Comparison of ENCODE assay signal across 10 cellular contexts in the genomic region with DNA sequence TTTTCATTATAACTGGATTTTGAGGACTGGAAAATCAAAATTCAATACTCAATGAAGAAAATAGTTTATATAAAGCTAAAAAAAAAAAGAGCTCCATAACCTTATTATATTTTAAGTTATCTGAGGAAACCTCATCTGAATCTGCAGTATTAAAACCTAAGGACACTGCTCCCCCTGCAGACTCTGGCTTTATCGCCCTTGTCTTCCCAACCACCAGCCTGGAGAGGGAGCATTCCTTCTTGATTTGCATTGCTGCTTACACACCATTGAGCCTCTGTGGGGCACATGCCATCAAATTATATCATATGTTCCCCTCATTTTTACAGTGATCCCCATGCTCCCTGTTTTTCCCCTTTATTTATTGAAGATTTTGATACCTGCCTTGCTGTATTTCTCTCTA.
DNase-seq lines count a peak whose midpoint lies in the region; ATAC-seq, FAIRE-seq and TF ChIP-seq lines count a peak whose summit lies in the region.
"Had no signal": no experiment of that assay in that cellular context is flagged by ENCODE, and none has a peak within 500 bp of the region (broad histone marks: within the 10 kb centered on the region; RNA-seq: fewer than 3 reads in every experiment).

No MANE protein-coding gene starts in this region.

- H3K27ac ChIP-seq in H1 (ENCODE audit: low read depth, low read length): no peak overlapping the region
- no peak overlapping the region for H3K27ac ChIP-seq in pancreas
- H3K27ac ChIP-seq: SK-N-MC had no signal

- 7% methylated on average over 1 of the region's 1 CpG; no CpG with 5 or more reads in 1 of the 2 experiments for WGBS in H1 (ENCODE audit: extremely low coverage in 1 of 2, insufficient coverage in 1 of 2, insufficient read length in 1 of 2, insufficient replicate concordance in 2 of 2, low coverage in 1 of 2, low lambda C conversion rate in 2 of 2, missing lambda C conversion rate in 1 of 2), 2 experiments
- 53 to 75% methylated on average over 1 of the region's 1 CpG for WGBS in pancreas, 2 donors

- no peak overlapping the region for H3K18ac ChIP-seq in H1 (ENCODE audit: extremely low read depth, low read length)

- peaks cover 0 to 3% (median 0%) of the 10 kb centered on the region in 4 experiments; a peak in 1 of 8 replicates for H3K36me3 ChIP-seq in H1 (ENCODE audit: control insufficient read depth in 2 of 4, insufficient read depth in 4 of 4, low read length in 3 of 4)
- H3K36me3 ChIP-seq in pancreas: no peaks in the 10 kb centered on the region

- H2BK120ac ChIP-seq in H1 (replicated peaks; ENCODE audit: low read depth, low read length): no peak overlapping the region

- H3K4me1 ChIP-seq in H1 (replicated peaks in 1 of 4; ENCODE audit: control insufficient read depth in 3 of 4, insufficient read depth in 4 of 4, low read length in 3 of 4): no peaks in the 10 kb centered on the region
- H3K4me1 ChIP-seq in pancreas: no peaks in the 10 kb centered on the region

- H3K9ac ChIP-seq in H1 (replicated peaks in 1 of 4; ENCODE audit: extremely low read depth in 1 of 4, low read depth in 3 of 4, low read length in 3 of 4): no peak overlapping the region

- no peak overlapping the region for H2BK5ac ChIP-seq in H1 (ENCODE audit: low read depth, low read length)

- no peak overlapping the region for H2BK12ac ChIP-seq in H1 (ENCODE audit: low read depth, low read length)

- no peak overlapping the region for H3K56ac ChIP-seq in H1 (replicated peaks; ENCODE audit: insufficient read length, low read depth, low read length)

- H4K5ac ChIP-seq in H1 (ENCODE audit: insufficient read length, low read depth, low read length): no peak overlapping the region

- H3K4me3 ChIP-seq in H1 (ENCODE audit: extremely low read depth in 1 of 4, insufficient read depth in 2 of 4, low read depth in 3 of 4, low read length in 4 of 4) (no peak overlapping the region), pancreas (no peak overlapping the region)
- H3K4me3 ChIP-seq: SK-N-MC had no signal

- no peak for TF ChIP-seq POLR2A in H1 (IDR thresholded peaks at IDR 0.05; ENCODE audit: control extremely low read depth in 1 of 2, low read depth in 2 of 2, low read length in 2 of 2)

- TF ChIP-seq RAD21 in H1 (IDR thresholded peaks at IDR 0.05 in 1 of 2, conservative IDR thresholded peaks at IDR 0.05 in 1 of 2; ENCODE audit: low read depth in 2 of 2, low read length in 2 of 2): peak; percentile 72 to 77

- H3K9me3 ChIP-seq in H1 (ENCODE audit: insufficient read depth in 2 of 2, low read depth in 1 of 2, low read length in 1 of 2) (peaks cover 17 to 21% of the 10 kb centered on the region in 2 experiments), pancreas (no peaks in the 10 kb centered on the region)

- H3K27me3 ChIP-seq in H1 (replicated peaks in 1 of 4; ENCODE audit: control insufficient read depth in 3 of 4, extremely low read depth in 1 of 4, insufficient read depth in 3 of 4, low read length in 3 of 4): no peaks in the 10 kb centered on the region
- H3K27me3 ChIP-seq in pancreas: no peaks in the 10 kb centered on the region

- DNase-seq in NCI-H2081 (lab: John Stamatoyannopoulos, UW) (peak; percentile 27 to 54), NCI-H2081 treated with DMSO at 0.1 percent for 48 hours (lab: John Stamatoyannopoulos, UW) (no peak), NCI-H526 (lab: John Stamatoyannopoulos, UW) (peak; percentile 8 to 70), H1 (ENCODE audit: low read depth in 1 of 2, low spot score in 2 of 2) (no peak), pancreas (peak in 1 of 6 donors; percentile 13), T-helper 2 cell (no peak)
- no peak for DNase-seq in activated CD8-positive, alpha-beta memory T cell treated with anti-CD3 and anti-CD28 coated beads, Interleukin-2, amount 50 U/mL, for 48 hours
- DNase-seq: erythroblast had no signal

- intact Hi-C loops in pancreas (cut with DNase I): no loop called here

- no peak overlapping the region for H4K8ac ChIP-seq in H1 (ENCODE audit: extremely low read depth, insufficient read depth, low read length)

- TF ChIP-seq CTCF in H1 (IDR thresholded peaks at IDR 0.05; ENCODE audit: control extremely low read depth in 1 of 3, insufficient read depth in 1 of 3, low read depth in 1 of 3, low read length in 3 of 3) (peak; percentile 61 to 96 (median 66)), pancreas (IDR thresholded peaks at IDR 0.05) (no peak)

- no peaks in the 10 kb centered on the region for H3K23me2 ChIP-seq in H1 (ENCODE audit: low read depth, low read length)

- CTCF ChIA-PET in H1 (lab: Charles Lee; ENCODE audit: partially characterized antibody): interaction anchor here (0.6 to 1.3 kb wide), 8 partner anchors 9 to 179 kb away, joined by 3 to 9 read pairs (median 4); no protein-coding TSS in a partner anchor

- no peak overlapping the region for H2AFZ ChIP-seq in H1 (ENCODE audit: low read length)

- no peak overlapping the region for H3K14ac ChIP-seq in H1 (ENCODE audit: insufficient read length)

- ATAC-seq in pancreas (peak in 3 of 4 donors; percentile 47 to 74 (median 71)), HG03135 (IDR thresholded peaks at IDR 0.05; ENCODE audit: unreplicated experiment) (no peak)

- H3K23ac ChIP-seq in H1 (ENCODE audit: insufficient read length): no peak overlapping the region

- no peak overlapping the region for H3K4me2 ChIP-seq in H1 (ENCODE audit: insufficient read depth in 1 of 2, low read depth in 2 of 2, low read length in 2 of 2)

- H4K20me1 ChIP-seq in H1 (replicated peaks in 1 of 2; ENCODE audit: control insufficient read depth in 1 of 2, insufficient read depth in 2 of 2, low read length in 2 of 2): no peaks in the 10 kb centered on the region

- no peak overlapping the region for H4K91ac ChIP-seq in H1 (replicated peaks; ENCODE audit: insufficient read length, low read length)

- H3K79me2 ChIP-seq in H1 (ENCODE audit: control insufficient read depth in 1 of 2, insufficient read depth in 2 of 2, low read length in 2 of 2): no peaks in the 10 kb centered on the region

- no peak overlapping the region for H2AK5ac ChIP-seq in H1 (ENCODE audit: low read depth, low read length)

- no peak overlapping the region for H2BK15ac ChIP-seq in H1 (ENCODE audit: low read length)

- POLR2A ChIA-PET in H1 (lab: Charles Lee; ENCODE audit: partially characterized antibody): no interaction called here

- TF ChIP-seq EP300 in H1 (IDR thresholded peaks at IDR 0.05; ENCODE audit: borderline replicate concordance in 1 of 2, low read depth in 2 of 2, low read length in 2 of 2): no peak

- FAIRE-seq in H1 (lab: Jason Lieb, UNC) (no peak), pancreas (lab: Jason Lieb, UNC) (no peak)

- H2BK20ac ChIP-seq in H1 (ENCODE audit: low read length): no peak overlapping the region

- H3K79me1 ChIP-seq in H1 (ENCODE audit: low read depth, low read length): no peaks in the 10 kb centered on the region

- no peak overlapping the region for H3K4ac ChIP-seq in H1 (replicated peaks; ENCODE audit: insufficient read length, low read depth, low read length)

TF ChIP-seq in H1, 55 proteins besides CTCF, POLR2A, EP300 and RAD21:
- TF ChIP-seq BRCA1 (IDR thresholded peaks at IDR 0.05; ENCODE audit: low read depth, low read length) (no peak), SP1 (IDR thresholded peaks at IDR 0.05; ENCODE audit: low read depth, low read length) (no peak), KDM1A (IDR thresholded peaks at IDR 0.05; ENCODE audit: borderline replicate concordance, low read length) (no peak), SIX5 (IDR thresholded peaks at IDR 0.05; ENCODE audit: low read depth, low read length) (no peak), TAF1 (IDR thresholded peaks at IDR 0.05; ENCODE audit: low read depth, low read length) (no peak), POU5F1 (IDR thresholded peaks at IDR 0.05; ENCODE audit: low read depth, low read length) (no peak), KDM4A (IDR thresholded peaks at IDR 0.05; ENCODE audit: low read depth, low read length, severe bottlenecking) (no peak), GTF2F1 (IDR thresholded peaks at IDR 0.05; ENCODE audit: borderline replicate concordance, low read depth, low read length) (no peak), JUND (IDR thresholded peaks at IDR 0.05; ENCODE audit: low read length) (no peak), SP4 (IDR thresholded peaks at IDR 0.05; ENCODE audit: low read length) (no peak), CTBP2 (IDR thresholded peaks at IDR 0.05; ENCODE audit: borderline replicate concordance, insufficient read depth, insufficient read length, low read length) (no peak), CEBPB (IDR thresholded peaks at IDR 0.05; ENCODE audit: low read depth, low read length) (no peak), TEAD4 (IDR thresholded peaks at IDR 0.05; ENCODE audit: low read depth, low read length) (no peak), EGR1 (IDR thresholded peaks at IDR 0.05; ENCODE audit: borderline replicate concordance, low read depth, low read length) (no peak), YY1 (IDR thresholded peaks at IDR 0.05; ENCODE audit: low read depth, low read length) (no peak), SP2 (IDR thresholded peaks at IDR 0.05; ENCODE audit: low read length) (no peak), MAFK (IDR thresholded peaks at IDR 0.05; ENCODE audit: low read depth, low read length) (no peak)
- TF ChIP-seq, protein P1, sequence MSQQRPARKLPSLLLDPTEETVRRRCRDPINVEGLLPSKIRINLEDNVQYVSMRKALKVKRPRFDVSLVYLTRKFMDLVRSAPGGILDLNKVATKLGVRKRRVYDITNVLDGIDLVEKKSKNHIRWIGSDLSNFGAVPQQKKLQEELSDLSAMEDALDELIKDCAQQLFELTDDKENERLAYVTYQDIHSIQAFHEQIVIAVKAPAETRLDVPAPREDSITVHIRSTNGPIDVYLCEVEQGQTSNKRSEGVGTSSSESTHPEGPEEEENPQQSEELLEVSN (IDR thresholded peaks at IDR 0.05): no peak
- TF ChIP-seq, protein P2, sequence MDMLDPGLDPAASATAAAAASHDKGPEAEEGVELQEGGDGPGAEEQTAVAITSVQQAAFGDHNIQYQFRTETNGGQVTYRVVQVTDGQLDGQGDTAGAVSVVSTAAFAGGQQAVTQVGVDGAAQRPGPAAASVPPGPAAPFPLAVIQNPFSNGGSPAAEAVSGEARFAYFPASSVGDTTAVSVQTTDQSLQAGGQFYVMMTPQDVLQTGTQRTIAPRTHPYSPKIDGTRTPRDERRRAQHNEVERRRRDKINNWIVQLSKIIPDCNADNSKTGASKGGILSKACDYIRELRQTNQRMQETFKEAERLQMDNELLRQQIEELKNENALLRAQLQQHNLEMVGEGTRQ (IDR thresholded peaks at IDR 0.05; ENCODE audit: low read length): no peak

Comparison
In these comparisons a context has a peak if more than half of its experiments do, and no peak if none do; other contexts are left out.
1. DNase-seq: peak in NCI-H2081 (2 of 2) and NCI-H526 (2 of 2); none in NCI-H2081 treated with DMSO at 0.1 percent for 48 hours (single experiment), H1 (0 of 2), T-helper 2 cell (0 of 5) and activated CD8-positive, alpha-beta memory T cell treated with anti-CD3 and anti-CD28 coated beads, Interleukin-2, amount 50 U/mL, for 48 hours (single experiment).
2. CTCF ChIP-seq: peak in H1 (3 of 3); none in pancreas (0 of 4).